In the genomic region with DNA sequence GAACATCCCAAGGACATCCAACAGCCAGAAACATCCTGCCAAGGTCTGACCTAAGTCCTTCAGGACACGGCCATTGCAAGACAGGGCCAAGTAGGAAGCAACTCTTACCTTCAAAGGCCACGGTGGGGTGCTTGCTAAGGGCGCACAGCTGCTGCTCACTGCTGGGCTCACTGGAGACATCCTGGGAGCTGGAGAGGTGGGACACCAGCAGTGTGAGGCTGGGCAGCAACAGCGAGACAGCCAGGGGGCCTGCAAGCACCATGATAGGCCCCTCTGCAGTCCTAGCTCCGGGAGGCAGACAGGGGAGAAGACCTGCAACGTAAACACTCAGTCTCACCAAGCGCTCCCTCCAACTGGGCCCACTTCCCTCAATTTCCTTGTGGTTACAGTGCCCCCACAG, we compare ENCODE assay signal across 16 cellular contexts.
DNase-seq lines count a peak whose midpoint lies in the region; ATAC-seq, FAIRE-seq and TF ChIP-seq lines count a peak whose summit lies in the region.
"Had no signal": no experiment of that assay in that cellular context is flagged by ENCODE, and none has a peak within 500 bp of the region (broad histone marks: within the 10 kb centered on the region; RNA-seq: fewer than 3 reads in every experiment).

No MANE protein-coding gene starts in this region.

- H3K4me2 ChIP-seq in HepG2 (ENCODE audit: low read depth, low read length): no peak overlapping the region
- no peak overlapping the region for H3K4me2 ChIP-seq in OCI-LY3 (ENCODE audit: low read length)
- no peak overlapping the region for H3K4me2 ChIP-seq in MM.1S (ENCODE audit: low read depth, low read length)

- no peaks in the 10 kb centered on the region for H3K9me2 ChIP-seq in MM.1S (replicated peaks; ENCODE audit: insufficient read depth, low read length)

- H3K27ac ChIP-seq in HepG2 (ENCODE audit: extremely low read length, insufficient read depth, low read length) (no peak overlapping the region), right lobe of liver (no peak overlapping the region), OCI-LY3 (ENCODE audit: low read length) (0 out of 2 replicates have a peak overlapping the region, but pooled peaks have one; percentile 4), heart left ventricle (peak overlapping the region in 5 of 12 donors; percentile 9 to 53 (median 36)), MM.1S (ENCODE audit: low read length) (no peak overlapping the region)

- H3K9ac ChIP-seq in HepG2 (ENCODE audit: insufficient read depth, low read depth, low read length) (no peak overlapping the region), OCI-LY3 (ENCODE audit: low read length) (no peak overlapping the region), MM.1S (ENCODE audit: low read length) (no peak overlapping the region)

- TF ChIP-seq RAD21 in HepG2 (CRISPR knock-in tag; IDR thresholded peaks at IDR 0.05): no peak; the same call in 1 of the 2 replicates

- no peak overlapping the region for H3K27ac Mint-ChIP-seq in activated T-cell treated with anti-CD3 and anti-CD28 coated beads, Interleukin-2, amount 50 U/mL, for 72 hours
- H3K27ac Mint-ChIP-seq: activated CD4-positive, alpha-beta T cell treated with anti-CD3 and anti-CD28 coated beads, Interleukin-2, amount 10 ng/mL, durations not matched to agents 24 days and 14 days; activated naive CD4-positive, alpha-beta T cell treated with anti-CD3 and anti-CD28 coated beads, Interleukin-2, amount 10 ng/mL, durations not matched to agents 7 days and 5 days had no signal

- peak; percentile 60 for TF ChIP-seq CTCF in HepG2 (CRISPR knock-in tag; IDR thresholded peaks at IDR 0.05)
- TF ChIP-seq CTCF in right lobe of liver (IDR thresholded peaks at IDR 0.05): no peak
- TF ChIP-seq CTCF in OCI-LY3 (IDR thresholded peaks at IDR 0.05; ENCODE audit: low read depth, low read length): peak; percentile 24; the same call in 1 of the 2 replicates
- peak in 8 of 12 donors; percentile 16 to 51 (median 40) for TF ChIP-seq CTCF in heart left ventricle (IDR thresholded peaks at IDR 0.05)
- no peak for TF ChIP-seq CTCF in MM.1S (IDR thresholded peaks at IDR 0.05; ENCODE audit: low read length)

- no peaks in the 10 kb centered on the region for H3K36me3 Mint-ChIP-seq in activated T-cell treated with anti-CD3 and anti-CD28 coated beads, Interleukin-2, amount 50 U/mL, for 72 hours (ENCODE audit: insufficient read depth in 2 of 2)
- H3K36me3 Mint-ChIP-seq: activated naive CD4-positive, alpha-beta T cell treated with anti-CD3 and anti-CD28 coated beads, Interleukin-2, amount 10 ng/mL, durations not matched to agents 7 days and 5 days had no signal

- H3K79me2 ChIP-seq in HepG2 (ENCODE audit: insufficient read depth, low read length): no peaks in the 10 kb centered on the region
- H3K79me2 ChIP-seq in OCI-LY3 (ENCODE audit: low read length): no peaks in the 10 kb centered on the region
- H3K79me2 ChIP-seq in MM.1S (ENCODE audit: low read length): no peaks in the 10 kb centered on the region

- H3K4me1 Mint-ChIP-seq in activated T-cell treated with anti-CD3 and anti-CD28 coated beads, Interleukin-2, amount 50 U/mL, for 72 hours (ENCODE audit: low read depth): no peaks in the 10 kb centered on the region
- H3K4me1 Mint-ChIP-seq: activated CD4-positive, alpha-beta T cell treated with anti-CD3 and anti-CD28 coated beads, Interleukin-2, amount 10 ng/mL, durations not matched to agents 24 days and 14 days; activated naive CD4-positive, alpha-beta T cell treated with anti-CD3 and anti-CD28 coated beads, Interleukin-2, amount 10 ng/mL, durations not matched to agents 7 days and 5 days had no signal

- peaks cover 8% of the 10 kb centered on the region for H3K27me3 Mint-ChIP-seq in activated T-cell treated with anti-CD3 and anti-CD28 coated beads, Interleukin-2, amount 50 U/mL, for 72 hours (ENCODE audit: low read depth)

- H4K20me1 ChIP-seq in HepG2 (ENCODE audit: insufficient read depth, low read length) (no peaks in the 10 kb centered on the region), OCI-LY3 (ENCODE audit: insufficient read depth, low read length) (no peaks in the 10 kb centered on the region), MM.1S (ENCODE audit: insufficient read depth, low read length) (no peaks in the 10 kb centered on the region)

- H3K4me1 ChIP-seq in HepG2 (ENCODE audit: insufficient read depth, low read length) (peaks cover 8% of the 10 kb centered on the region; the same call in 1 of the 2 replicates), right lobe of liver (no peaks in the 10 kb centered on the region), OCI-LY3 (ENCODE audit: low read length) (peaks cover 83% of the 10 kb centered on the region), heart left ventricle (peaks cover 0 to 49% (median 13%) of the 10 kb centered on the region in 12 donors), MM.1S (ENCODE audit: low read length) (no peaks in the 10 kb centered on the region)

- DNase-seq in HepG2 (ENCODE audit: low spot score) (peak; percentile 13), right lobe of liver (no peak), heart left ventricle (no peak), activated gamma-delta T cell (lab: John Stamatoyannopoulos, UW) (no peak), MM.1S (no peak), germinal center (ENCODE audit: low spot score) (no peak)
- DNase-seq in activated T-cell treated with anti-CD3 and anti-CD28 coated beads, Interleukin-2, amount 50 U/mL, for 72 hours: no peak
- DNase-seq: ACHN; activated CD4-positive, alpha-beta T cell treated with anti-CD3 and anti-CD28 coated beads, Interleukin-2, amount 10 ng/mL, durations not matched to agents 24 days and 14 days; activated naive CD4-positive, alpha-beta T cell treated with anti-CD3 and anti-CD28 coated beads, Interleukin-2, amount 10 ng/mL, durations not matched to agents 7 days and 5 days; erythroblast; GDM1; kidney; midbrain; nucleus accumbens had no signal

- H3K9me3 ChIP-seq in HepG2 (ENCODE audit: low read length) (no peaks in the 10 kb centered on the region), right lobe of liver (no peaks in the 10 kb centered on the region), OCI-LY3 (ENCODE audit: insufficient read depth, low read length) (peaks cover 5% of the 10 kb centered on the region; the same call in 1 of the 2 replicates), heart left ventricle (no peaks in the 10 kb centered on the region), MM.1S (replicated peaks; ENCODE audit: insufficient read depth, low read length) (no peaks in the 10 kb centered on the region)

- no peak for FAIRE-seq in HepG2 (lab: Jason Lieb, UNC)
- FAIRE-seq: kidney had no signal

- CTCF ChIA-PET in HepG2 (lab: Yijun Ruan, JAX; ENCODE audit: low intra/inter-chr PET ratio, low total read pairs): no interaction called here

- BruUV-seq in HepG2 (replicated peaks; lab: Mats Ljungman, UMichigan): no TSS peak

- POLR2A ChIA-PET in HepG2 (lab: Yijun Ruan, JAX): no interaction called here

- no peaks in the 10 kb centered on the region for H3F3A ChIP-seq in MM.1S (ENCODE audit: insufficient read depth, low read length)

- intact Hi-C loops in HepG2 (cut with micrococcal nuclease; ENCODE audit: unreplicated experiment) (no loop called here), right lobe of liver (cut with DNase I) (loop anchor here (5.0 to 10.0 kb wide), 4 partner anchors 66 to 316 kb away; a partner anchor contains a TSS), heart left ventricle (cut with DNase I) (loop anchor here in 4 of 10 donors (5.0 to 10.0 kb wide), 4 partner anchors 34 to 606 kb away; no protein-coding TSS in a partner anchor)

- ATAC-seq in HepG2: peak; percentile 70
- ATAC-seq in right lobe of liver: no peak
- ATAC-seq in heart left ventricle: peak; percentile 56 to 71 (median 60)
- no peak for ATAC-seq in activated T-cell treated with anti-CD3 and anti-CD28 coated beads, Interleukin-2, amount 50 U/mL, for 72 hours (replicated peaks in 1 of 2)

- no peak overlapping the region for H2AFZ ChIP-seq in HepG2 (ENCODE audit: low read length)
- H2AFZ ChIP-seq in OCI-LY3 (ENCODE audit: low read depth, low read length): no peak overlapping the region
- H2AFZ ChIP-seq in MM.1S (ENCODE audit: low read length): no peak overlapping the region

- 19% methylated on average over 7 of the region's 7 CpGs for WGBS in HepG2 (ENCODE audit: low lambda C conversion rate)
- no CpG with 5 or more reads among the region's 7 CpGs for WGBS in right lobe of liver (ENCODE audit: insufficient coverage, low coverage, low lambda C conversion rate, missing lambda C conversion rate)
- 55 to 59% (median 56%) methylated on average over 5 to 7 of the region's 7 CpGs for WGBS in heart left ventricle, 4 donors

- TF ChIP-seq POLR2A in HepG2 (IDR thresholded peaks at IDR 0.05; ENCODE audit: insufficient read depth in 1 of 2, low read depth in 2 of 2, low read length in 2 of 2) (no peak), right lobe of liver (IDR thresholded peaks at IDR 0.05) (no peak), heart left ventricle (IDR thresholded peaks at IDR 0.05) (no peak)

- H3K27me3 ChIP-seq in HepG2 (ENCODE audit: control insufficient read depth in 1 of 2, insufficient read depth in 2 of 2, low read length in 2 of 2) (peaks cover 0 to 22% of the 10 kb centered on the region in 2 experiments; a peak in 4 of 5 replicates), right lobe of liver (no peaks in the 10 kb centered on the region), OCI-LY3 (ENCODE audit: low read depth, low read length) (no peaks in the 10 kb centered on the region), heart left ventricle (no peaks in the 10 kb centered on the region), MM.1S (replicated peaks; ENCODE audit: insufficient read depth, low read length) (no peaks in the 10 kb centered on the region)

- no peak overlapping the region for H3K4me3 Mint-ChIP-seq in activated T-cell treated with anti-CD3 and anti-CD28 coated beads, Interleukin-2, amount 50 U/mL, for 72 hours
- H3K4me3 Mint-ChIP-seq: activated CD4-positive, alpha-beta T cell treated with anti-CD3 and anti-CD28 coated beads, Interleukin-2, amount 10 ng/mL, durations not matched to agents 24 days and 14 days; activated naive CD4-positive, alpha-beta T cell treated with anti-CD3 and anti-CD28 coated beads, Interleukin-2, amount 10 ng/mL, durations not matched to agents 7 days and 5 days had no signal

- in situ Hi-C loops in HepG2 (cut with HindIII; ENCODE audit: extremely low pct_ligation_motif_present, low pct_unique_long_range_greater_than_20kb): loop anchor here (5.0 kb wide), 1 partner anchor 79 kb away; a partner anchor contains a TSS

- TF ChIP-seq EP300 in HepG2 (IDR thresholded peaks at IDR 0.05; ENCODE audit: low read depth in 2 of 2, low read length in 2 of 2) (no peak), HepG2 (CRISPR knock-in tag; IDR thresholded peaks at IDR 0.05; ENCODE audit: borderline replicate concordance) (no peak)

- H3K4me3 ChIP-seq in HepG2 (replicated peaks in 1 of 3; ENCODE audit: insufficient read depth in 1 of 3, low read depth in 2 of 3, low read length in 3 of 3): no peak overlapping the region
- H3K4me3 ChIP-seq in right lobe of liver: no peak overlapping the region
- no peak overlapping the region for H3K4me3 ChIP-seq in OCI-LY3 (ENCODE audit: low read length)
- H3K4me3 ChIP-seq in heart left ventricle: no peak overlapping the region
- H3K4me3 ChIP-seq in MM.1S (ENCODE audit: low read length): no peak overlapping the region

- no peaks in the 10 kb centered on the region for H3K9me3 Mint-ChIP-seq in activated T-cell treated with anti-CD3 and anti-CD28 coated beads, Interleukin-2, amount 50 U/mL, for 72 hours
- H3K9me3 Mint-ChIP-seq: activated CD4-positive, alpha-beta T cell treated with anti-CD3 and anti-CD28 coated beads, Interleukin-2, amount 10 ng/mL, durations not matched to agents 24 days and 14 days; activated naive CD4-positive, alpha-beta T cell treated with anti-CD3 and anti-CD28 coated beads, Interleukin-2, amount 10 ng/mL, durations not matched to agents 7 days and 5 days had no signal

- H3K36me3 ChIP-seq in HepG2 (replicated peaks in 1 of 2; ENCODE audit: control insufficient read depth in 1 of 2, insufficient read depth in 2 of 2, low read length in 2 of 2) (no peaks in the 10 kb centered on the region), right lobe of liver (no peaks in the 10 kb centered on the region), OCI-LY3 (replicated peaks; ENCODE audit: low read depth, low read length) (peaks cover 8% of the 10 kb centered on the region), heart left ventricle (no peaks in the 10 kb centered on the region), MM.1S (replicated peaks; ENCODE audit: insufficient read depth, low read length) (no peaks in the 10 kb centered on the region)

Comparison
In these comparisons a context has a peak if more than half of its experiments do, and no peak if none do; other contexts are left out.
1. ATAC-seq: peak in HepG2 (single experiment) and heart left ventricle (4 of 4); none in right lobe of liver (0 of 4) and activated T-cell treated with anti-CD3 and anti-CD28 coated beads, Interleukin-2, amount 50 U/mL, for 72 hours (0 of 2).
2. CTCF ChIP-seq: peak in HepG2 (single experiment), OCI-LY3 (single experiment) and heart left ventricle (8 of 12); none in right lobe of liver (0 of 4) and MM.1S (single experiment).